Comparison of ENCODE assay signal across 19 cellular contexts in genomic region chr2:225164406-225165048, GRCh38.
A peak's percentile ranks its signal among the peaks of the same experiment; 100 is the strongest.
DNase-seq lines count a peak whose midpoint lies in the region; FAIRE-seq and TF ChIP-seq lines count a peak whose summit lies in the region.
"Had no signal": no experiment of that assay in that cellular context is flagged by ENCODE, and none has a peak within 500 bp of the region (broad histone marks: within the 10 kb centered on the region; RNA-seq: fewer than 3 reads in every experiment).

No MANE protein-coding gene starts in this region.

- H3K27me3 ChIP-seq in H1 (replicated peaks in 1 of 4; ENCODE audit: control insufficient read depth in 3 of 4, extremely low read depth in 1 of 4, insufficient read depth in 3 of 4, low read length in 3 of 4): no peaks in the 10 kb centered on the region
- H3K27me3 ChIP-seq: sigmoid colon had no signal

- H2AK5ac ChIP-seq in H1 (ENCODE audit: low read depth, low read length): no peak overlapping the region

- TF ChIP-seq POLR2A in H1 (IDR thresholded peaks at IDR 0.05; ENCODE audit: control extremely low read depth in 1 of 2, low read depth in 2 of 2, low read length in 2 of 2): no peak

- no peak overlapping the region for H4K91ac ChIP-seq in H1 (replicated peaks; ENCODE audit: insufficient read length, low read length)

- H3K9ac ChIP-seq in H1 (replicated peaks in 1 of 4; ENCODE audit: extremely low read depth in 1 of 4, low read depth in 3 of 4, low read length in 3 of 4): no peak overlapping the region

- H4K5ac ChIP-seq in H1 (ENCODE audit: insufficient read length, low read depth, low read length): no peak overlapping the region

- CTCF ChIA-PET in H1 (lab: Charles Lee; ENCODE audit: partially characterized antibody): no interaction called here

- no peak overlapping the region for H3K56ac ChIP-seq in H1 (replicated peaks; ENCODE audit: insufficient read length, low read depth, low read length)

- no peak overlapping the region for H3K27ac ChIP-seq in H1 (ENCODE audit: low read depth, low read length)
- H3K27ac ChIP-seq: dorsolateral prefrontal cortex, epithelial cell of prostate, sigmoid colon had no signal

- H3K23me2 ChIP-seq in H1 (ENCODE audit: low read depth, low read length): no peaks in the 10 kb centered on the region

- POLR2A ChIA-PET in H1 (lab: Charles Lee; ENCODE audit: partially characterized antibody): interaction anchor here (0.6 kb wide), 1 partner anchor 868 kb away, joined by 3 read pairs; no protein-coding TSS in a partner anchor

- H4K8ac ChIP-seq in H1 (ENCODE audit: extremely low read depth, insufficient read depth, low read length): no peak overlapping the region

- H3K36me3 ChIP-seq in H1 (ENCODE audit: control insufficient read depth in 2 of 4, insufficient read depth in 4 of 4, low read length in 3 of 4): no peaks in the 10 kb centered on the region
- H3K36me3 ChIP-seq: sigmoid colon had no signal

- no peak for TF ChIP-seq CTCF in H1 (IDR thresholded peaks at IDR 0.05; ENCODE audit: control extremely low read depth in 1 of 3, insufficient read depth in 1 of 3, low read depth in 1 of 3, low read length in 3 of 3)

- H3K14ac ChIP-seq in H1 (ENCODE audit: insufficient read length): no peak overlapping the region

- H2BK120ac ChIP-seq in H1 (replicated peaks; ENCODE audit: low read depth, low read length): no peak overlapping the region

- no peak overlapping the region for H2BK20ac ChIP-seq in H1 (ENCODE audit: low read length)

- no peaks in the 10 kb centered on the region for H3K4me1 ChIP-seq in H1 (replicated peaks in 1 of 4; ENCODE audit: control insufficient read depth in 3 of 4, insufficient read depth in 4 of 4, low read length in 3 of 4)
- H3K4me1 ChIP-seq: sigmoid colon had no signal

- no peak overlapping the region for H3K18ac ChIP-seq in H1 (ENCODE audit: extremely low read depth, low read length)

- H3K4ac ChIP-seq in H1 (replicated peaks; ENCODE audit: insufficient read length, low read depth, low read length): no peak overlapping the region

- no peaks in the 10 kb centered on the region for H4K20me1 ChIP-seq in H1 (replicated peaks in 1 of 2; ENCODE audit: control insufficient read depth in 1 of 2, insufficient read depth in 2 of 2, low read length in 2 of 2)

- H3K4me3 ChIP-seq in H1 (ENCODE audit: extremely low read depth in 1 of 4, insufficient read depth in 2 of 4, low read depth in 3 of 4, low read length in 4 of 4): no peak overlapping the region
- H3K4me3 ChIP-seq: dorsolateral prefrontal cortex, sigmoid colon had no signal

- no peak overlapping the region for H3K23ac ChIP-seq in H1 (ENCODE audit: insufficient read length)

- no peak overlapping the region for H2BK5ac ChIP-seq in H1 (ENCODE audit: low read depth, low read length)

- WGBS in H1 (ENCODE audit: extremely low coverage in 1 of 2, insufficient coverage in 1 of 2, insufficient read length in 1 of 2, insufficient replicate concordance in 2 of 2, low coverage in 1 of 2, low lambda C conversion rate in 2 of 2, missing lambda C conversion rate in 1 of 2), 2 experiments: 89% methylated on average over 10 of the region's 10 CpGs; no CpG with 5 or more reads in 1 of the 2 experiments

- H3K4me2 ChIP-seq in H1 (ENCODE audit: insufficient read depth in 1 of 2, low read depth in 2 of 2, low read length in 2 of 2): no peak overlapping the region

- no peak overlapping the region for H2BK12ac ChIP-seq in H1 (ENCODE audit: low read depth, low read length)

- DNase-seq in HCEC 1CT (peak; percentile 2), NCI-H2171 (lab: John Stamatoyannopoulos, UW) (peak; percentile 15), H1 (ENCODE audit: low read depth in 1 of 2, low spot score in 2 of 2) (no peak), myocyte (ENCODE audit: low read depth) (peak; percentile 10), AG20443 (ENCODE audit: low spot score) (no peak), HUDEP-2 (lab: John Stamatoyannopoulos, UW; ENCODE audit: unreplicated experiment in 76 of 76) (no peak), HPDE6-E6E7 (ENCODE audit: extremely low spot score) (no peak)
- DNase-seq in stimulated activated naive CD4-positive, alpha-beta T cell treated with Interleukin-2 at 50 U/mL for 16 hours (lab: John Stamatoyannopoulos, UW): no peak
- DNase-seq: activated effector memory CD4-positive, alpha-beta T cell treated with Interleukin-2 at 50 U/mL for 16 hours; Calu3; dorsolateral prefrontal cortex; left ventricle myocardium superior; NCI-H1105; NCI-H2107; occipital lobe; sigmoid colon; stimulated activated CD4-positive, alpha-beta T cell treated with anti-CD3 and anti-CD28 coated beads, Interleukin-2, amount 100 ng/mL, for 24 hours; T-helper 9 cell had no signal

- peak overlapping the region; percentile 50; the same call in 1 of the 2 replicates for H2AFZ ChIP-seq in H1 (ENCODE audit: low read length)

- TF ChIP-seq EP300 in H1 (IDR thresholded peaks at IDR 0.05; ENCODE audit: borderline replicate concordance in 1 of 2, low read depth in 2 of 2, low read length in 2 of 2): no peak

- H2BK15ac ChIP-seq in H1 (ENCODE audit: low read length): no peak overlapping the region

- TF ChIP-seq RAD21 in H1 (IDR thresholded peaks at IDR 0.05 in 1 of 2, conservative IDR thresholded peaks at IDR 0.05 in 1 of 2; ENCODE audit: low read depth in 2 of 2, low read length in 2 of 2): no peak

- FAIRE-seq in H1 (lab: Jason Lieb, UNC): no peak

- no peaks in the 10 kb centered on the region for H3K79me1 ChIP-seq in H1 (ENCODE audit: low read depth, low read length)

- H3K9me3 ChIP-seq in H1 (ENCODE audit: insufficient read depth in 2 of 2, low read depth in 1 of 2, low read length in 1 of 2): no peaks in the 10 kb centered on the region
- H3K9me3 ChIP-seq: sigmoid colon had no signal

- no peaks in the 10 kb centered on the region for H3K79me2 ChIP-seq in H1 (ENCODE audit: control insufficient read depth in 1 of 2, insufficient read depth in 2 of 2, low read length in 2 of 2)

TF ChIP-seq in H1, 55 proteins besides CTCF, POLR2A, EP300 and RAD21:
- TF ChIP-seq PHF8 (conservative IDR thresholded peaks at IDR 0.05; ENCODE audit: low read depth, low read length) (no peak), SIRT6 (IDR thresholded peaks at IDR 0.05; ENCODE audit: low read length) (no peak), GABPA (IDR thresholded peaks at IDR 0.05; ENCODE audit: borderline replicate concordance, insufficient read depth, low read length) (no peak), E2F6 (IDR thresholded peaks at IDR 0.05) (no peak), SAP30 (IDR thresholded peaks at IDR 0.05; ENCODE audit: insufficient read depth, insufficient replicate concordance, low read length) (no peak), POLR2AphosphoS5 (IDR thresholded peaks at IDR 0.05; ENCODE audit: low read depth, low read length) (no peak), SIX5 (IDR thresholded peaks at IDR 0.05; ENCODE audit: low read depth, low read length) (no peak), TCF12 (IDR thresholded peaks at IDR 0.05; ENCODE audit: low read depth, low read length) (no peak), CBX8 (IDR thresholded peaks at IDR 0.05; ENCODE audit: borderline replicate concordance, low read depth, low read length) (no peak), TEAD4 (IDR thresholded peaks at IDR 0.05; ENCODE audit: low read depth, low read length) (no peak), EGR1 (IDR thresholded peaks at IDR 0.05; ENCODE audit: borderline replicate concordance, low read depth, low read length) (no peak), SP4 (IDR thresholded peaks at IDR 0.05; ENCODE audit: low read length) (no peak), HDAC2 (IDR thresholded peaks at IDR 0.05; ENCODE audit: borderline replicate concordance in 1 of 2, low read depth in 2 of 2, low read length in 2 of 2) (no peak), KDM1A (IDR thresholded peaks at IDR 0.05; ENCODE audit: borderline replicate concordance, low read length) (no peak)

Comparison
In these comparisons a context has a peak if more than half of its experiments do, and no peak if none do; other contexts are left out.
1. DNase-seq: peak in HCEC 1CT (single experiment), NCI-H2171 (single experiment) and myocyte (single experiment); none in H1 (0 of 2), stimulated activated naive CD4-positive, alpha-beta T cell treated with Interleukin-2 at 50 U/mL for 16 hours (single experiment), AG20443 (single experiment), HUDEP-2 (0 of 76) and HPDE6-E6E7 (single experiment).